3 cellular contexts compared by ENCODE assay signal in genomic region chrX:2955838-2956237, GRCh38.
A peak's percentile ranks its signal among the peaks of the same experiment; 100 is the strongest.
TF ChIP-seq lines count a peak whose summit lies in the region.

No MANE protein-coding gene starts in this region.

TF ChIP-seq in IMR-90, 13 proteins besides CTCF, POLR2A, EP300 and RAD21:
- TF ChIP-seq CEBPB (IDR thresholded peaks at IDR 0.05; ENCODE audit: low read depth, low read length), result 0 out of 2 replicates have a peak, but pooled peaks have one; percentile 8
- no peak for TF ChIP-seq BHLHE40 (IDR thresholded peaks at IDR 0.05; ENCODE audit: low read depth, low read length)

TF ChIP-seq in K562, 482 proteins besides CTCF, POLR2A, EP300 and RAD21:
- TF ChIP-seq PATZ1 (CRISPR knock-in tag; IDR thresholded peaks at IDR 0.05; ENCODE audit: borderline replicate concordance) (no peak), CEBPB (tag; IDR thresholded peaks at IDR 0.05) (0 out of 2 replicates have a peak, but pooled peaks have one; percentile 13)

TF ChIP-seq in HepG2, 621 proteins besides CTCF, POLR2A, EP300 and RAD21:
- TF ChIP-seq TAF15 (IDR thresholded peaks at IDR 0.05; ENCODE audit: low read depth, low read length, poor library complexity, severe bottlenecking), result no peak
- TF ChIP-seq ZNF691 (CRISPR knock-in tag; IDR thresholded peaks at IDR 0.05; ENCODE audit: borderline replicate concordance, low read depth), result no peak
- no peak for TF ChIP-seq ZNF326 (CRISPR knock-in tag; IDR thresholded peaks at IDR 0.05; ENCODE audit: borderline replicate concordance)
- no peak for TF ChIP-seq ATF6 (CRISPR knock-in tag; conservative IDR thresholded peaks at IDR 0.05)
- TF ChIP-seq HMGXB3 (CRISPR knock-in tag; IDR thresholded peaks at IDR 0.05; ENCODE audit: borderline replicate concordance), result no peak
- TF ChIP-seq DPF2 (CRISPR knock-in tag; IDR thresholded peaks at IDR 0.05; ENCODE audit: borderline replicate concordance, low read depth), result no peak
- TF ChIP-seq POGZ (CRISPR knock-in tag; IDR thresholded peaks at IDR 0.05), result no peak
- no peak for TF ChIP-seq ZEB1 (IDR thresholded peaks at IDR 0.05; ENCODE audit: insufficient replicate concordance, low read depth)
- TF ChIP-seq ZNF674 (CRISPR knock-in tag; IDR thresholded peaks at IDR 0.05; ENCODE audit: low read depth), result no peak
- TF ChIP-seq SRSF9 (IDR thresholded peaks at IDR 0.05; ENCODE audit: borderline replicate concordance, insufficient read depth, low read depth, low read length, poor library complexity, severe bottlenecking), result no peak
- no peak for TF ChIP-seq ZNF773 (CRISPR knock-in tag; IDR thresholded peaks at IDR 0.05; ENCODE audit: borderline replicate concordance)
- TF ChIP-seq AFF4 (CRISPR knock-in tag; IDR thresholded peaks at IDR 0.05), result no peak
- no peak for TF ChIP-seq ZFX (CRISPR knock-in tag; IDR thresholded peaks at IDR 0.05; ENCODE audit: low read depth)
- no peak for TF ChIP-seq TOE1 (CRISPR knock-in tag; IDR thresholded peaks at IDR 0.05)
- no peak for TF ChIP-seq ZXDC (CRISPR knock-in tag; IDR thresholded peaks at IDR 0.05)
- no peak for TF ChIP-seq ZNF614 (CRISPR knock-in tag; IDR thresholded peaks at IDR 0.05; ENCODE audit: borderline replicate concordance)
- no peak for TF ChIP-seq SOX13 (IDR thresholded peaks at IDR 0.05)
- no peak for TF ChIP-seq SOX13 (CRISPR knock-in tag; conservative IDR thresholded peaks at IDR 0.05 in 1 of 2, IDR thresholded peaks at IDR 0.05 in 1 of 2)
- no peak for TF ChIP-seq HDAC2 (CRISPR knock-in tag; IDR thresholded peaks at IDR 0.05)
